Comparison of ENCODE assay signal across 8 cellular contexts in genomic region chr1:31763671-31764306, GRCh38. TPM values are rescaled to one million over a fixed set of nuclear protein-coding genes. Genes with fewer than 3 reads are reported as not detected.
DNase-seq lines count a peak whose midpoint lies in the region; ATAC-seq and TF ChIP-seq lines count a peak whose summit lies in the region.

No MANE protein-coding gene starts in this region.

- H3K4me3 ChIP-seq in DND-41 (ENCODE audit: low read depth in 1 of 2, low read length in 2 of 2) = peak overlapping the region; percentile 63 to 73
- H3K4me3 ChIP-seq in OCI-LY7 (ENCODE audit: low read depth, low read length, poor library complexity, severe bottlenecking) = peak overlapping the region; percentile 69
- H3K4me3 ChIP-seq in effector memory CD4-positive, alpha-beta T cell (ENCODE audit: insufficient read depth, low read depth, low read length, poor library complexity, severe bottlenecking) = peak overlapping the region; percentile 72
- H3K4me3 ChIP-seq in rectal smooth muscle tissue (ENCODE audit: low read length) = peak overlapping the region; percentile 60

- H3K36me3 ChIP-seq in DND-41 (ENCODE audit: insufficient read depth, low read length) = no peaks in the 10 kb centered on the region; the same call in 1 of the 2 replicates
- no peaks in the 10 kb centered on the region for H3K36me3 ChIP-seq in OCI-LY7 (ENCODE audit: insufficient read depth, low read length)
- no peaks in the 10 kb centered on the region for H3K36me3 ChIP-seq in effector memory CD4-positive, alpha-beta T cell (ENCODE audit: control insufficient read depth, insufficient read depth, low read length)
- no peaks in the 10 kb centered on the region for H3K36me3 ChIP-seq in rectal smooth muscle tissue (ENCODE audit: control insufficient read depth, insufficient read depth, low read length)

- no peaks in the 10 kb centered on the region for H3K9me2 ChIP-seq in OCI-LY7 (ENCODE audit: insufficient read depth, low read length)

- ATAC-seq in DND-41 (ENCODE audit: insufficient read depth, low read depth) = 0 out of 3 replicates have a peak, but pooled peaks have one; percentile 10
- ATAC-seq in HG02981 (IDR thresholded peaks at IDR 0.05; ENCODE audit: unreplicated experiment) = no peak

- H3K9me3 ChIP-seq in DND-41 (ENCODE audit: insufficient read depth, low read length, severe bottlenecking) = no peaks in the 10 kb centered on the region
- no peaks in the 10 kb centered on the region for H3K9me3 ChIP-seq in OCI-LY7 (ENCODE audit: low read length)
- no peaks in the 10 kb centered on the region for H3K9me3 ChIP-seq in effector memory CD4-positive, alpha-beta T cell (ENCODE audit: control insufficient read depth, low read length)

- H4K20me1 ChIP-seq in DND-41 (ENCODE audit: insufficient read depth, low read length) (peaks cover 43% of the 10 kb centered on the region), OCI-LY7 (ENCODE audit: insufficient read depth, low read length) (no peaks in the 10 kb centered on the region)

- peak overlapping the region; percentile 87 for H3K4me2 ChIP-seq in DND-41 (ENCODE audit: insufficient read depth, low read length)
- H3K4me2 ChIP-seq in OCI-LY7 (ENCODE audit: low read length) = peak overlapping the region; percentile 99

- H3K79me2 ChIP-seq in DND-41 (ENCODE audit: insufficient read depth, low read length) (peaks cover 4% of the 10 kb centered on the region), OCI-LY7 (ENCODE audit: insufficient read depth, low read depth, low read length) (no peaks in the 10 kb centered on the region)

- H3K27ac ChIP-seq in DND-41 (ENCODE audit: low read length) (peak overlapping the region; percentile 0; the same call in 1 of the 2 replicates), OCI-LY7 (ENCODE audit: low read depth, low read length, poor library complexity, severe bottlenecking) (no peak overlapping the region), rectal smooth muscle tissue (ENCODE audit: low read depth, low read length) (no peak overlapping the region)
- no peak overlapping the region for H3K27ac ChIP-seq in effector memory CD4-positive, alpha-beta T cell (ENCODE audit: insufficient read depth, low read length, poor library complexity, severe bottlenecking)

- H3K27me3 ChIP-seq in DND-41 (ENCODE audit: insufficient read depth, low read length, poor library complexity) (peaks cover 44% of the 10 kb centered on the region), rectal smooth muscle tissue (ENCODE audit: control insufficient read depth, insufficient read depth, low read length) (peaks cover 27% of the 10 kb centered on the region)
- peaks cover 6% of the 10 kb centered on the region for H3K27me3 ChIP-seq in effector memory CD4-positive, alpha-beta T cell (replicated peaks; ENCODE audit: control insufficient read depth, insufficient read depth, low read length, poor library complexity, severe bottlenecking)

- TF ChIP-seq CTCF in DND-41 (IDR thresholded peaks at IDR 0.05; ENCODE audit: borderline replicate concordance, extremely low read depth, low read length, poor library complexity, severe bottlenecking) = no peak
- no peak for TF ChIP-seq CTCF in OCI-LY7 (conservative IDR thresholded peaks at IDR 0.05; ENCODE audit: low read length)

- peak overlapping the region; percentile 70 for H3K9ac ChIP-seq in DND-41 (ENCODE audit: low read depth, low read length)
- H3K9ac ChIP-seq in rectal smooth muscle tissue (ENCODE audit: low read length) = no peak overlapping the region

- H3K4me1 ChIP-seq in DND-41 (ENCODE audit: insufficient read depth, low read length) = peaks cover 46% of the 10 kb centered on the region
- H3K4me1 ChIP-seq in OCI-LY7 (ENCODE audit: insufficient read depth, low read length, poor library complexity, severe bottlenecking) = peaks cover 59% of the 10 kb centered on the region
- H3K4me1 ChIP-seq in effector memory CD4-positive, alpha-beta T cell (ENCODE audit: control insufficient read depth, insufficient read depth, low read length, poor library complexity, severe bottlenecking) = peaks cover 39% of the 10 kb centered on the region
- peaks cover 6% of the 10 kb centered on the region for H3K4me1 ChIP-seq in rectal smooth muscle tissue (ENCODE audit: control insufficient read depth, insufficient read depth, low read length)

- H2AFZ ChIP-seq in DND-41 (ENCODE audit: low read depth, low read length) (peak overlapping the region; percentile 50), OCI-LY7 (ENCODE audit: low read length) (no peak overlapping the region; the same call in 1 of the 2 replicates)

- DNase-seq in DND-41 (no peak), OCI-LY7 (ENCODE audit: low spot score) (no peak), epidermal melanocyte (ENCODE audit: insufficient read length, low spot score) (no peak), SW480 (ENCODE audit: low spot score) (no peak), NCI-H2171 (lab: John Stamatoyannopoulos, UW) (no peak)
- DNase-seq in effector memory CD4-positive, alpha-beta T cell = peak in 1 of 3 donors; percentile 24

- BruUV-seq in OCI-LY7 (replicated peaks; lab: Mats Ljungman, UMichigan) = no TSS peak

- intact Hi-C loops in OCI-LY7 (cut with micrococcal nuclease; ENCODE audit: unreplicated experiment) = no loop called here

- CTCF ChIA-PET in OCI-LY7 (lab: Charles Lee; ENCODE audit: unreplicated experiment) = interaction anchor here (0.7 kb wide), 1 partner anchor 10 kb away, joined by 3 read pairs; no protein-coding TSS in a partner anchor

- POLR2A ChIA-PET in OCI-LY7 (lab: Charles Lee) = no interaction called here

RNA-seq across cellular contexts. Expression of gene ADGRB2, which starts 0.4 kb away (rescaled TPM):
- total RNA-seq in OCI-LY7 (2014; rRNA removed; shearing (Covaris generic)) = 4.0 and 4.1 TPM in 2 replicates
- 11.4 and 11.5 TPM in 2 replicates for total RNA-seq in OCI-LY7 (2022)

RNA-seq across cellular contexts. Expression of gene SPOCD1, which starts 52.0 kb away (rescaled TPM):
- 0.60 and 0.85 TPM in 2 replicates for total RNA-seq in OCI-LY7 (2014; rRNA removed; shearing (Covaris generic))
- total RNA-seq in OCI-LY7 (2022) = 1.0 and 1.1 TPM in 2 replicates

RNA-seq across cellular contexts. Expression of gene COL16A1, which starts 60.0 kb away (rescaled TPM):
- total RNA-seq in OCI-LY7 (2014; rRNA removed; shearing (Covaris generic)) = not detected in 2 replicates
- not detected in 2 replicates for total RNA-seq in OCI-LY7 (2022)
